Comparison of ENCODE assay signal across 1 cellular context in genomic region chr15:40273428-40273827, GRCh38.
TF ChIP-seq lines count a peak whose summit lies in the region.

No MANE protein-coding gene starts in this region.

TF ChIP-seq in HepG2, 621 proteins besides CTCF, POLR2A, EP300 and RAD21:
- TF ChIP-seq MXI1 (IDR thresholded peaks at IDR 0.05; ENCODE audit: borderline replicate concordance, low read depth, low read length) = no peak
- TF ChIP-seq NFIB (CRISPR knock-in tag; IDR thresholded peaks at IDR 0.05; ENCODE audit: borderline replicate concordance) = no peak
- TF ChIP-seq DDIT3 (CRISPR knock-in tag; IDR thresholded peaks at IDR 0.05) = no peak
- no peak for TF ChIP-seq KAT7 (CRISPR knock-in tag; IDR thresholded peaks at IDR 0.05; ENCODE audit: borderline replicate concordance)
- no peak for TF ChIP-seq STAT6 (CRISPR knock-in tag; IDR thresholded peaks at IDR 0.05; ENCODE audit: borderline replicate concordance)
